Comparison of ENCODE assay signal across 22 cellular contexts in genomic region chr3:12265558-12265957, GRCh38. TPM values are rescaled to one million over a fixed set of nuclear protein-coding genes. Genes with fewer than 3 reads are reported as not detected.
DNase-seq lines count a peak whose midpoint lies in the region; ATAC-seq and TF ChIP-seq lines count a peak whose summit lies in the region.
"Had no signal": no experiment of that assay in that cellular context is flagged by ENCODE, and none has a peak within 500 bp of the region (broad histone marks: within the 10 kb centered on the region; RNA-seq: fewer than 3 reads in every experiment).

No MANE protein-coding gene starts in this region.

- ATAC-seq in HG03280 (IDR thresholded peaks at IDR 0.05; ENCODE audit: unreplicated experiment), result no peak
- ATAC-seq in HG03354 (IDR thresholded peaks at IDR 0.05; ENCODE audit: poor library complexity, severe bottlenecking, unreplicated experiment), result no peak
- ATAC-seq: A549, PC-3 had no signal

- peaks cover 22% of the 10 kb centered on the region for H3K27me3 Mint-ChIP-seq in activated T-helper 1 cell treated with anti-CD3 and anti-CD28 coated beads, Interleukin-12 subunit alpha, Interleukin-12 subunit beta, Interleukin-2, Interleukin-4 antibody, amounts not matched to agents 30 ng/mL and 10 ng/mL and 1 ng/mL, durations not matched to agents 14 hours and 24 hours and 36 hours (ENCODE audit: insufficient read depth)

- H3K27me3 ChIP-seq in left ventricle myocardium inferior (ENCODE audit: low read depth), result no peaks in the 10 kb centered on the region
- H3K27me3 ChIP-seq: SJSA1 had no signal

- H3K9me3 Mint-ChIP-seq in activated T-helper 1 cell treated with anti-CD3 and anti-CD28 coated beads, Interleukin-12 subunit alpha, Interleukin-12 subunit beta, Interleukin-2, Interleukin-4 antibody, amounts not matched to agents 30 ng/mL and 10 ng/mL and 1 ng/mL, durations not matched to agents 14 hours and 24 hours and 36 hours, result no peaks in the 10 kb centered on the region

- no peak overlapping the region for H3K4me3 ChIP-seq in left ventricle myocardium inferior
- H3K4me3 ChIP-seq: A549, SJSA1 had no signal

- H3K27ac ChIP-seq in left ventricle myocardium inferior (replicated peaks), result peak overlapping the region; percentile 4
- H3K27ac ChIP-seq: RWPE1, SJSA1 had no signal

- H3K36me3 ChIP-seq in left ventricle myocardium inferior, result no peaks in the 10 kb centered on the region
- H3K36me3 ChIP-seq: SJSA1 had no signal

- no peaks in the 10 kb centered on the region for H3K9me3 ChIP-seq in left ventricle myocardium inferior (replicated peaks)
- H3K9me3 ChIP-seq: A549, SJSA1 had no signal

- DNase-seq in left ventricle myocardium inferior, result no peak
- no peak for DNase-seq in cardiac septum (ENCODE audit: low spot score)
- peak; percentile 51 for DNase-seq in NOMO-1 treated with dmso at 0.1 percent for 144 hours (lab: John Stamatoyannopoulos, UW; ENCODE audit: unreplicated experiment)
- DNase-seq in fibroblast of gingiva (ENCODE audit: low read depth), result peak; percentile 90
- DNase-seq in activated T-helper 1 cell treated with anti-CD3 and anti-CD28 coated beads, Interleukin-12 subunit alpha, Interleukin-12 subunit beta, Interleukin-2, Interleukin-4 antibody, amounts not matched to agents 30 ng/mL and 10 ng/mL and 1 ng/mL, durations not matched to agents 14 hours and 24 hours and 36 hours (ENCODE audit: low spot score), result no peak
- no peak for DNase-seq in ureter (ENCODE audit: low spot score)
- DNase-seq: C1 segment of cervical spinal cord, DMS79 treated with DMSO at 0.1 percent for 48 hours, KBM-7, NCI-H1048, NCI-H1436, NCI-H1930, NCI-H446, NCI-H69, PC-3, SW 1271 had no signal

- no peaks in the 10 kb centered on the region for H3K4me1 Mint-ChIP-seq in activated T-helper 1 cell treated with anti-CD3 and anti-CD28 coated beads, Interleukin-12 subunit alpha, Interleukin-12 subunit beta, Interleukin-2, Interleukin-4 antibody, amounts not matched to agents 30 ng/mL and 10 ng/mL and 1 ng/mL, durations not matched to agents 14 hours and 24 hours and 36 hours (ENCODE audit: low read depth)

- intact Hi-C loops in left ventricle myocardium inferior (cut with micrococcal nuclease) (no loop called here), cardiac septum (cut with DNase I) (no loop called here)
- intact Hi-C loops in activated T-helper 1 cell treated with anti-CD3 and anti-CD28 coated beads, Interleukin-12 subunit alpha, Interleukin-12 subunit beta, Interleukin-2, Interleukin-4 antibody, amounts not matched to agents 30 ng/mL and 10 ng/mL and 1 ng/mL, durations not matched to agents 14 hours and 24 hours and 36 hours (cut with micrococcal nuclease), result loop anchor here (5.0 kb wide), 1 partner anchor 43 kb away; no protein-coding TSS in a partner anchor

- TF ChIP-seq CTCF in left ventricle myocardium inferior (IDR thresholded peaks at IDR 0.05; ENCODE audit: borderline replicate concordance), result no peak

- H3K36me3 Mint-ChIP-seq in activated T-helper 1 cell treated with anti-CD3 and anti-CD28 coated beads, Interleukin-12 subunit alpha, Interleukin-12 subunit beta, Interleukin-2, Interleukin-4 antibody, amounts not matched to agents 30 ng/mL and 10 ng/mL and 1 ng/mL, durations not matched to agents 14 hours and 24 hours and 36 hours (ENCODE audit: low read depth), result no peaks in the 10 kb centered on the region

- H3K4me1 ChIP-seq in left ventricle myocardium inferior, result peaks cover 17% of the 10 kb centered on the region
- H3K4me1 ChIP-seq: SJSA1 had no signal

- no peak overlapping the region for H3K4me3 Mint-ChIP-seq in activated T-helper 1 cell treated with anti-CD3 and anti-CD28 coated beads, Interleukin-12 subunit alpha, Interleukin-12 subunit beta, Interleukin-2, Interleukin-4 antibody, amounts not matched to agents 30 ng/mL and 10 ng/mL and 1 ng/mL, durations not matched to agents 14 hours and 24 hours and 36 hours

- H3K27ac Mint-ChIP-seq in activated T-helper 1 cell treated with anti-CD3 and anti-CD28 coated beads, Interleukin-12 subunit alpha, Interleukin-12 subunit beta, Interleukin-2, Interleukin-4 antibody, amounts not matched to agents 30 ng/mL and 10 ng/mL and 1 ng/mL, durations not matched to agents 14 hours and 24 hours and 36 hours, result no peak overlapping the region

RNA-seq across cellular contexts. Expression of gene PPARG, which starts 23.3 kb away (rescaled TPM):
- total RNA-seq in left ventricle myocardium inferior, result 15.6 TPM
- 7.8 TPM for total RNA-seq in cardiac septum
- 2.3 and 2.5 TPM in 2 replicates for total RNA-seq in activated T-helper 1 cell treated with anti-CD3 and anti-CD28 coated beads, Interleukin-12 subunit alpha, Interleukin-12 subunit beta, Interleukin-2, Interleukin-4 antibody, amounts not matched to agents 30 ng/mL and 10 ng/mL and 1 ng/mL, durations not matched to agents 14 hours and 24 hours and 36 hours
- total RNA-seq in ureter, result 214 TPM
- total RNA-seq: H1 had no signal

Comparison
In these comparisons a context has a peak if more than half of its experiments do, and no peak if none do; other contexts are left out.
1. DNase-seq: peak in NOMO-1 treated with dmso at 0.1 percent for 144 hours (single experiment) and fibroblast of gingiva (single experiment); none in left ventricle myocardium inferior (single experiment), cardiac septum (single experiment), activated T-helper 1 cell treated with anti-CD3 and anti-CD28 coated beads, Interleukin-12 subunit alpha, Interleukin-12 subunit beta, Interleukin-2, Interleukin-4 antibody, amounts not matched to agents 30 ng/mL and 10 ng/mL and 1 ng/mL, durations not matched to agents 14 hours and 24 hours and 36 hours (single experiment) and ureter (single experiment).
2. RNA of gene PPARG, which starts 23.3 kb away (total RNA-seq): 214 TPM in ureter (single experiment); 15.6 TPM in left ventricle myocardium inferior (single experiment), 7.8 TPM in cardiac septum (single experiment) and 2.3 to 2.5 TPM in activated T-helper 1 cell treated with anti-CD3 and anti-CD28 coated beads, Interleukin-12 subunit alpha, Interleukin-12 subunit beta, Interleukin-2, Interleukin-4 antibody, amounts not matched to agents 30 ng/mL and 10 ng/mL and 1 ng/mL, durations not matched to agents 14 hours and 24 hours and 36 hours; every median in the first group is over 10 times any median in the second.